8 cellular contexts compared by ENCODE assay signal in the genomic region with DNA sequence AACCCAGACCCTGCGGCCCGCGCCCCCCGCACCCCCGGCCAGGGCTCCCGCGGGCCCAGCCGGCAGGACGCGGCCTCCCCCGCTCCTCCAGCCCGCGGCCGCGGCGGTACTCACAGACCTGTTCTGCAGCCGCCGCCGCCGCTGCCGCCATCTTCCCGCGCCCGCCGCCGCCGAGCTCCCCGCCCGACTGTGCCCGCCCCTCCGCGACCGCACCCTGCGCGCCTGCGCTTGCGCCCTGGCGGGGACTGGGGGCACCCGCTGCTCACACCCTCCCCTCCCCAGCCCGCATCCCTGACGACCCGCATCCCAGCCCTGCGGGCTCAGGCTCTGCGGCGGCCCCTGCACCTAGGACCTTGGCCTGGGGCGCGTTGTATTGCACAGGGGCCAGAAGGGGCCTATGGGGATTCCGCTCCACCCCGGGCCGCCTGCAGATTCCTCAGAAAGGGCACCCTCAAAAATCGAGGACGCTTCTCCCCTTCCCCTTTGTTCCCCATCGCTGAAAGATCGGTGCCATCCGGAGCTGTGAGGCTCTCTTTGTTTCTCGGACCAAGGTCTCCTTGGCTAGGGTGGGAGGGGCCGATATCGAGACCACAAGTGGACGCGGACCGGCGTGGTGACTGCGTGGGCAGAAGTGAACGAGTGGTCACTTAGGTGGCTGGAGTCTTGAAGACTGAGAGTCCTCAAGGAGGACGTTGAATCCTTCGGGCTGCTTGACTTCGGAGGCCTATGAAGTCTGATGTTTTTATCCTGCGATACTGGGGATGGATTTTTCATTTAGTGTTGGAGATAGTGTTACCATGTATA. TPM values are rescaled to one million over a fixed set of nuclear protein-coding genes. Genes with fewer than 3 reads are reported as not detected.
DNase-seq lines count a peak whose midpoint lies in the region; ATAC-seq and TF ChIP-seq lines count a peak whose summit lies in the region.

A gene with protein sequence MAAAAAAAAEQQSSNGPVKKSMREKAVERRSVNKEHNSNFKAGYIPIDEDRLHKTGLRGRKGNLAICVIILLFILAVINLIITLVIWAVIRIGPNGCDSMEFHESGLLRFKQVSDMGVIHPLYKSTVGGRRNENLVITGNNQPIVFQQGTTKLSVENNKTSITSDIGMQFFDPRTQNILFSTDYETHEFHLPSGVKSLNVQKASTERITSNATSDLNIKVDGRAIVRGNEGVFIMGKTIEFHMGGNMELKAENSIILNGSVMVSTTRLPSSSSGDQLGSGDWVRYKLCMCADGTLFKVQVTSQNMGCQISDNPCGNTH (minus strand): TSS at position 191 of the 804 bp plus-strand sequence. CDS start 40 bp downstream, at position 151.

- peak within 1 kb of the TSS; percentile 78 for H3K27ac ChIP-seq in HUES6 (ENCODE audit: low read depth, low read length)
- peak within 1 kb of the TSS; percentile 85 for H3K27ac ChIP-seq in cardiac muscle cell
- H3K27ac ChIP-seq in tibial artery: peak within 1 kb of the TSS; percentile 81 to 84

- peak within 1 kb of the TSS; percentile 41 for H3K27ac Mint-ChIP-seq in activated naive CD8-positive, alpha-beta T cell treated with anti-CD3 and anti-CD28 coated beads for 36 hours

- H3K4me3 ChIP-seq in HUES6 (ENCODE audit: low read depth, low read length): peak within 1 kb of the TSS; percentile 93
- peak within 1 kb of the TSS; percentile 89 for H3K4me3 ChIP-seq in cardiac muscle cell
- H3K4me3 ChIP-seq in tibial artery: peak within 1 kb of the TSS; percentile 70 to 82

- intact Hi-C loops in tibial artery (cut with DNase I; ENCODE audit: low total_unique reads): no loop called here

- H3K9me3 ChIP-seq in HUES6 (ENCODE audit: control insufficient read depth, insufficient read depth, low read depth, low read length): no peaks in the 10 kb centered on the region
- H3K9me3 ChIP-seq in cardiac muscle cell (ENCODE audit: low read depth): no peaks in the 10 kb centered on the region
- H3K9me3 ChIP-seq in tibial artery: no peaks in the 10 kb centered on the region

- H3K4me1 ChIP-seq in HUES6 (ENCODE audit: control insufficient read depth, insufficient read depth, low read length) (0 out of 2 replicates have a peak, but pooled peaks cover 9% of the 10 kb centered on the region), cardiac muscle cell (ENCODE audit: low read depth) (peaks cover 16% of the 10 kb centered on the region), tibial artery (peaks cover 0 to 32% (median 20%) of the 10 kb centered on the region in 4 donors)

- H3K27me3 ChIP-seq in HUES6 (ENCODE audit: control insufficient read depth, insufficient read depth, low read length): peaks cover 30% of the 10 kb centered on the region
- H3K27me3 ChIP-seq in cardiac muscle cell: peaks cover 30% of the 10 kb centered on the region
- peaks cover 0 to 4% of the 10 kb centered on the region in 2 donors for H3K27me3 ChIP-seq in tibial artery

- DNase-seq in D341Med (ENCODE audit: low spot score) (peak; percentile 93), SK-N-DZ (ENCODE audit: low spot score) (peak; percentile 62), cardiac muscle cell (ENCODE audit: low read depth in 1 of 2, low spot score in 1 of 2) (peak; percentile 59 to 74), pons (ENCODE audit: low spot score) (peak; percentile 54), tibial artery (peak; percentile 49 to 78)
- DNase-seq in activated naive CD8-positive, alpha-beta T cell treated with anti-CD3 and anti-CD28 coated beads for 36 hours: peak; percentile 80

- ATAC-seq in GM21390 (IDR thresholded peaks at IDR 0.05; ENCODE audit: unreplicated experiment): peak; percentile 90

- H3K9me3 Mint-ChIP-seq in activated naive CD8-positive, alpha-beta T cell treated with anti-CD3 and anti-CD28 coated beads for 36 hours: no peaks in the 10 kb centered on the region

- H3K4me1 Mint-ChIP-seq in activated naive CD8-positive, alpha-beta T cell treated with anti-CD3 and anti-CD28 coated beads for 36 hours: peaks cover 20% of the 10 kb centered on the region

- H3K4me3 Mint-ChIP-seq in activated naive CD8-positive, alpha-beta T cell treated with anti-CD3 and anti-CD28 coated beads for 36 hours: peak within 1 kb of the TSS; percentile 80

- peak within 1 kb of the TSS; percentile 81 for H3K9ac ChIP-seq in HUES6 (ENCODE audit: low read length)

- H3K36me3 Mint-ChIP-seq in activated naive CD8-positive, alpha-beta T cell treated with anti-CD3 and anti-CD28 coated beads for 36 hours: no peaks in the 10 kb centered on the region

- TF ChIP-seq CTCF in cardiac muscle cell (IDR thresholded peaks at IDR 0.05; ENCODE audit: low read depth, low read length) (no peak), tibial artery (IDR thresholded peaks at IDR 0.05) (no peak)

- H3K36me3 ChIP-seq in HUES6 (ENCODE audit: control insufficient read depth, insufficient read depth, low read length) (peaks cover 2% of the 10 kb centered on the region), cardiac muscle cell (peaks cover 3% of the 10 kb centered on the region), tibial artery (no peaks in the 10 kb centered on the region)

- peaks cover 26% of the 10 kb centered on the region for H3K27me3 Mint-ChIP-seq in activated naive CD8-positive, alpha-beta T cell treated with anti-CD3 and anti-CD28 coated beads for 36 hours

RNA-seq across cellular contexts. Expression of the gene that starts here (rescaled TPM):
- 17.0 and 18.2 TPM in 2 replicates for polyA plus RNA-seq in SK-N-DZ (2014; cell fraction: cytosol; rRNA removed)
- 8.7 and 9.5 TPM in 2 replicates for polyA plus RNA-seq in SK-N-DZ (2014; cell fraction: nucleus; rRNA removed)
- 1 to 10 TPM; 7.7 to 8.2 TPM for total RNA-seq in activated naive CD8-positive, alpha-beta T cell treated with anti-CD3 and anti-CD28 coated beads for 36 hours
- 23.3 and 31.5 TPM in 2 replicates for total RNA-seq in cardiac muscle cell
- 53.1 and 72.0 TPM in 2 replicates for polyA plus RNA-seq in cardiac muscle cell

Comparison
In these comparisons a context has a peak if more than half of its experiments do, and no peak if none do; other contexts are left out.
1. Peak in every context shown above with its lines: DNase-seq, ATAC-seq, H3K4me3 ChIP-seq and H3K27ac ChIP-seq.